28 cellular contexts compared by ENCODE assay signal in the genomic region with DNA sequence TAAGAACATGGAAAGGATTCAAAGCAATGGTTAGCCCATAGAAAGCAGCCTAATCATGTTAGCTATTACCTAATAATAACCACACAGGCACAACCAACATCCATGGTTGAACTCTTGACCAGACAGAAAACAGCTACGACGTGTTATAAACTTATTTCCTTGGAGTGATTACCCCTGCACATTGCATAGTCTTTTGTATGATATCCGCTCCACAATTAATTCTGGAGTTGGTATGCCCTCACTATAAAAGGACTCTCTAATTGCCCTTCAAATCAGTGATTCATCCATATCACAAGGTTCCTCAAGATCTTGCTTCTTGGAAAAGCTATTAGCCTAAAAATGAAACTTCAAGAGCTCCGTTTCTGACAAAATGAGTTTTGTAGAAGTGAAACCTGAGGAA.
A peak's percentile ranks its signal among the peaks of the same experiment; 100 is the strongest.
DNase-seq lines count a peak whose midpoint lies in the region; ATAC-seq and TF ChIP-seq lines count a peak whose summit lies in the region.
"Had no signal": no experiment of that assay in that cellular context is flagged by ENCODE, and none has a peak within 500 bp of the region (broad histone marks: within the 10 kb centered on the region; RNA-seq: fewer than 3 reads in every experiment).

No MANE protein-coding gene starts in this region.

- H3K9me3 ChIP-seq in lung (ENCODE audit: control insufficient read depth in 2 of 2, insufficient read depth in 1 of 2, low read length in 1 of 2) (no peaks in the 10 kb centered on the region), tibial nerve (no peaks in the 10 kb centered on the region)
- H3K9me3 ChIP-seq: BLaER1 had no signal

- WGBS in lung, 2 donors: 48 to 83% methylated on average over 4 of the region's 4 CpGs
- 73 to 85% methylated on average over 4 of the region's 4 CpGs for WGBS in tibial nerve, 2 donors

- peak; percentile 19 to 69 for DNase-seq in NOMO-1 (lab: John Stamatoyannopoulos, UW; ENCODE audit: unreplicated experiment in 2 of 2)
- no peak for DNase-seq in NOMO-1 treated with dmso at 0.1 percent for 144 hours (lab: John Stamatoyannopoulos, UW; ENCODE audit: unreplicated experiment)
- DNase-seq in amniotic epithelial cell (ENCODE audit: low read depth): peak; percentile 10
- DNase-seq in lung (ENCODE audit: low spot score): no peak
- no peak for DNase-seq in tibial nerve (ENCODE audit: low spot score in 2 of 2)
- no peak for DNase-seq in NCI-H128 (lab: John Stamatoyannopoulos, UW; ENCODE audit: unreplicated experiment)
- no peak for DNase-seq in DMS153 (lab: John Stamatoyannopoulos, UW)
- DNase-seq: 8988T; ACHN; CD4-positive, CD25-positive, alpha-beta regulatory T cell; COR-L47; GM23248; H7; IMR-90; KG1; MM.1S; NCI-H1092 treated with DMSO at 0.1 percent for 48 hours; NCI-H1436 treated with DMSO at 0.1 percent for 48 hours; NCI-H1930; NCI-H2107; NCI-H446; NCI-H524 treated with DMSO at 0.1 percent for 48 hours; NCI-H774; SIG-M5 had no signal

- TF ChIP-seq EP300 in tibial nerve (IDR thresholded peaks at IDR 0.05): no peak

- H3K27me3 ChIP-seq in lung (ENCODE audit: control insufficient read depth, insufficient read depth) (no peaks in the 10 kb centered on the region), tibial nerve (no peaks in the 10 kb centered on the region)
- H3K27me3 ChIP-seq: BLaER1 had no signal

- H3K4me3 ChIP-seq in lung: no peak overlapping the region
- no peak overlapping the region for H3K4me3 ChIP-seq in tibial nerve
- H3K4me3 ChIP-seq: BLaER1, GM23248, SK-N-MC had no signal

- TF ChIP-seq POLR2A in tibial nerve (IDR thresholded peaks at IDR 0.05): no peak

- TF ChIP-seq CTCF in lung (IDR thresholded peaks at IDR 0.05; ENCODE audit: control extremely low read depth, extremely low read depth): no peak
- TF ChIP-seq CTCF in tibial nerve (IDR thresholded peaks at IDR 0.05): no peak

- H3K4me1 ChIP-seq in lung (ENCODE audit: control insufficient read depth in 2 of 2, insufficient read depth in 2 of 2, low read length in 2 of 2): no peaks in the 10 kb centered on the region
- H3K4me1 ChIP-seq in tibial nerve: no peaks in the 10 kb centered on the region
- H3K4me1 ChIP-seq: BLaER1 had no signal

- no peaks in the 10 kb centered on the region for H3K36me3 ChIP-seq in lung (ENCODE audit: control insufficient read depth in 2 of 2, insufficient read depth in 2 of 2, low read length in 2 of 2)
- no peaks in the 10 kb centered on the region for H3K36me3 ChIP-seq in tibial nerve
- H3K36me3 ChIP-seq: BLaER1 had no signal

- ATAC-seq in lung (ENCODE audit: insufficient read depth, low FRiP score) (peak; percentile 53), HG02588 (IDR thresholded peaks at IDR 0.05; ENCODE audit: unreplicated experiment) (no peak)
- ATAC-seq: Panc1 had no signal

- H3K27ac ChIP-seq in lung (ENCODE audit: low read depth in 1 of 2, low read length in 1 of 2): no peak overlapping the region
- no peak overlapping the region for H3K27ac ChIP-seq in tibial nerve
- H3K27ac ChIP-seq: BLaER1, GM23248, SK-N-MC had no signal

Comparison
In these comparisons a context has a peak if more than half of its experiments do, and no peak if none do; other contexts are left out.
1. DNase-seq: peak in NOMO-1 (2 of 2) and amniotic epithelial cell (single experiment); none in NOMO-1 treated with dmso at 0.1 percent for 144 hours (single experiment), lung (single experiment), tibial nerve (0 of 2), NCI-H128 (single experiment) and DMS153 (single experiment).